Comparison of ENCODE assay signal across 10 cellular contexts in the genomic region with DNA sequence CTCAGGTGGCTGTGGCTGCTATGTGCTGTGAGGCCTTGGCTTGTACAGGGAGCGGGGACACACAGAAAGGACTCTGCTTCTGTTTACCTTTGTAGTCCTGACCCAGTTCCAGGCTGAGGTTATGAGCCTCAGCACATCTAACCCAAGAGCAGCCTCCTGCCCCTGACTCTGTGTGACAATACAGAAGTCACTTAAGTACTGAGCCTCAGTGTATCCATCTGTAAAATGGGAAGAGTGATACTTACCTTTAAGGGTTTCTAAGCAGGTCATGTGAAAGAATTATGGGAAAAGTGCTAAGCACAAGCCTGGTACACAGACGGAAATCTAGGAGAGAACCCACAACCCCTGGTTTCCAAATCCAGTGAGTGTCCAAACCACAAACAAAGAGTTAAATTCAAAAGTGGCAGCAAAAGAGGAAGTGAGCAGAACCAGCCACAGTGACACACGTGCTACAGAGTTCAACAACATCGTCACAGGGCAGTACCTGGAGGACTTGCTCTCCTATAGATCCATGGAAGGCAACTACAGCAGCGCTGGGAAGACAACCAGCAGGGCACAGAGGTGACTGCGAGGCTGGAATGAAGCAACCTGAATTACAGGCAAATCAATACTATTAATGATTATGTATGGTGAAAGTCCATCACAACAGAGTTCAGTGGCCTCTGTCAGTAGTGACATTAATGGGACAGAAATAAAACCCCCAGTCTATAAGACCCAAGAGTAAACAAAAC. TPM values are rescaled to one million over a fixed set of nuclear protein-coding genes. Genes with fewer than 3 reads are reported as not detected.
A peak's percentile ranks its signal among the peaks of the same experiment; 100 is the strongest.
DNase-seq lines count a peak whose midpoint lies in the region; ATAC-seq and TF ChIP-seq lines count a peak whose summit lies in the region.
"Had no signal": no experiment of that assay in that cellular context is flagged by ENCODE, and none has a peak within 500 bp of the region (broad histone marks: within the 10 kb centered on the region; RNA-seq: fewer than 3 reads in every experiment).

No MANE protein-coding gene starts in this region.

- H3K36me3 Mint-ChIP-seq in activated CD4-positive, alpha-beta T cell treated with anti-CD3 and anti-CD28 coated beads, Interleukin-2, amount 10 ng/mL, durations not matched to agents 24 days and 14 days (ENCODE audit: low read depth): peaks cover 31% of the 10 kb centered on the region
- H3K36me3 Mint-ChIP-seq in progenitor cell of endocrine pancreas (ENCODE audit: insufficient read depth): peaks cover 17% of the 10 kb centered on the region

- no peaks in the 10 kb centered on the region for H3K4me1 ChIP-seq in SK-N-SH (ENCODE audit: control insufficient read depth in 1 of 2, insufficient read depth in 2 of 2, low read depth in 1 of 2, low read length in 1 of 2)

- no peaks in the 10 kb centered on the region for H3F3A ChIP-seq in SK-N-SH (replicated peaks; ENCODE audit: insufficient read depth)

- TF ChIP-seq RAD21 in SK-N-SH (IDR thresholded peaks at IDR 0.05; ENCODE audit: low read length): no peak

- intact Hi-C loops in activated CD4-positive, alpha-beta T cell treated with anti-CD3 and anti-CD28 coated beads, Interleukin-2, amount 10 ng/mL, durations not matched to agents 24 days and 14 days (cut with micrococcal nuclease): no loop called here

- no peak overlapping the region for H3K4me3 Mint-ChIP-seq in activated CD4-positive, alpha-beta T cell treated with anti-CD3 and anti-CD28 coated beads, Interleukin-2, amount 10 ng/mL, durations not matched to agents 24 days and 14 days
- no peak overlapping the region for H3K4me3 Mint-ChIP-seq in progenitor cell of endocrine pancreas (ENCODE audit: low read depth)

- H3K27me3 ChIP-seq in SK-N-SH (ENCODE audit: insufficient read depth): no peaks in the 10 kb centered on the region

- no peak overlapping the region for H3K27ac ChIP-seq in SK-N-SH (ENCODE audit: low read depth in 2 of 2, low read length in 1 of 2)
- H3K27ac ChIP-seq: A549 had no signal

- CTCF ChIA-PET in SK-N-SH (lab: Yijun Ruan, JAX): no interaction called here

- peaks cover 46% of the 10 kb centered on the region for H3K79me2 ChIP-seq in SK-N-SH (ENCODE audit: insufficient read depth)

- no peak for TF ChIP-seq EP300 in SK-N-SH (IDR thresholded peaks at IDR 0.05; ENCODE audit: borderline replicate concordance in 1 of 2, low read depth in 1 of 2, low read length in 1 of 2)

- peak overlapping the region; percentile 47 for H3K27ac Mint-ChIP-seq in activated CD4-positive, alpha-beta T cell treated with anti-CD3 and anti-CD28 coated beads, Interleukin-2, amount 10 ng/mL, durations not matched to agents 24 days and 14 days
- H3K27ac Mint-ChIP-seq in progenitor cell of endocrine pancreas: peak overlapping the region; percentile 76

- POLR2A ChIA-PET in SK-N-SH (lab: Yijun Ruan, JAX): no interaction called here

- H3K9me3 ChIP-seq in SK-N-SH: no peaks in the 10 kb centered on the region
- H3K9me3 ChIP-seq: A549 had no signal

- no peak overlapping the region for H3K4me3 ChIP-seq in SK-N-SH (ENCODE audit: low read depth in 2 of 2, low read length in 1 of 2)
- H3K4me3 ChIP-seq: A549 had no signal

- H3K9me2 ChIP-seq in SK-N-SH: no peaks in the 10 kb centered on the region

- H3K36me3 ChIP-seq in SK-N-SH (replicated peaks in 1 of 2; ENCODE audit: control insufficient read depth in 1 of 2, insufficient read depth in 2 of 2, low read length in 1 of 2): peaks cover 25 to 40% of the 10 kb centered on the region in 2 experiments

- DNase-seq in activated CD4-positive, alpha-beta T cell treated with anti-CD3 and anti-CD28 coated beads, Interleukin-2, amount 10 ng/mL, durations not matched to agents 24 days and 14 days: no peak
- no peak for DNase-seq in activated CD4-positive, alpha-beta T cell treated with anti-CD3 and anti-CD28 coated beads, Interleukin-2, amount 50 U/mL, for 4 hours
- DNase-seq in SKM-1 treated with dmso at 0.1 percent for 144 hours (lab: John Stamatoyannopoulos, UW; ENCODE audit: unreplicated experiment): peak; percentile 94
- no peak for DNase-seq in progenitor cell of endocrine pancreas (ENCODE audit: low spot score, unreplicated experiment)
- DNase-seq in retina: no peak
- no peak for DNase-seq in SK-N-SH
- no peak for DNase-seq in cortex of kidney (lab: John Stamatoyannopoulos, UW)
- DNase-seq: activated CD4-positive, alpha-beta T cell treated with anti-CD3 and anti-CD28 coated beads, Interleukin-2, amount 50 U/mL, for 1 hour had no signal

- peaks cover 14% of the 10 kb centered on the region; the same call in 1 of the 2 replicates for H4K20me1 ChIP-seq in SK-N-SH (ENCODE audit: insufficient read depth)

- 94% methylated on average over 5 of the region's 6 CpGs for WGBS in SK-N-SH (ENCODE audit: low lambda C conversion rate)

- peaks cover 31% of the 10 kb centered on the region for H3K4me1 Mint-ChIP-seq in activated CD4-positive, alpha-beta T cell treated with anti-CD3 and anti-CD28 coated beads, Interleukin-2, amount 10 ng/mL, durations not matched to agents 24 days and 14 days
- peaks cover 15% of the 10 kb centered on the region for H3K4me1 Mint-ChIP-seq in progenitor cell of endocrine pancreas (ENCODE audit: low read depth)

- H3K27me3 Mint-ChIP-seq in activated CD4-positive, alpha-beta T cell treated with anti-CD3 and anti-CD28 coated beads, Interleukin-2, amount 10 ng/mL, durations not matched to agents 24 days and 14 days: no peaks in the 10 kb centered on the region
- no peaks in the 10 kb centered on the region for H3K27me3 Mint-ChIP-seq in progenitor cell of endocrine pancreas

- no peak overlapping the region for H3K9ac ChIP-seq in SK-N-SH

- ATAC-seq in HG03095 (IDR thresholded peaks at IDR 0.05; ENCODE audit: unreplicated experiment): peak; percentile 75
- ATAC-seq: A549 had no signal

- no peak overlapping the region for H2AFZ ChIP-seq in SK-N-SH (ENCODE audit: low read depth)

- no peaks in the 10 kb centered on the region for H3K9me3 Mint-ChIP-seq in activated CD4-positive, alpha-beta T cell treated with anti-CD3 and anti-CD28 coated beads, Interleukin-2, amount 10 ng/mL, durations not matched to agents 24 days and 14 days
- H3K9me3 Mint-ChIP-seq in progenitor cell of endocrine pancreas (ENCODE audit: low read depth): no peaks in the 10 kb centered on the region

- no peak overlapping the region for H3K4me2 ChIP-seq in SK-N-SH
- H3K4me2 ChIP-seq: A549 had no signal

- TF ChIP-seq CTCF in progenitor cell of endocrine pancreas (IDR thresholded peaks at IDR 0.05; ENCODE audit: unreplicated experiment): no peak
- no peak for TF ChIP-seq CTCF in SK-N-SH (IDR thresholded peaks at IDR 0.05)

TF ChIP-seq in SK-N-SH, 30 proteins besides CTCF, POLR2A, EP300 and RAD21 (continues in another document):
- no peak for TF ChIP-seq FOSL2 (IDR thresholded peaks at IDR 0.05; ENCODE audit: borderline replicate concordance, low read depth)
- no peak for TF ChIP-seq EZH2phosphoT487 (IDR thresholded peaks at IDR 0.05; ENCODE audit: borderline replicate concordance, low read depth)
- no peak for TF ChIP-seq RFX5 (IDR thresholded peaks at IDR 0.05; ENCODE audit: low read length)
- TF ChIP-seq NRF1 (IDR thresholded peaks at IDR 0.05; ENCODE audit: low read depth, low read length): no peak
- no peak for TF ChIP-seq FOXJ3 (CRISPR knock-in tag; IDR thresholded peaks at IDR 0.05)
- TF ChIP-seq RXRA (IDR thresholded peaks at IDR 0.05; ENCODE audit: borderline replicate concordance, low read depth): no peak
- TF ChIP-seq, protein P1, sequence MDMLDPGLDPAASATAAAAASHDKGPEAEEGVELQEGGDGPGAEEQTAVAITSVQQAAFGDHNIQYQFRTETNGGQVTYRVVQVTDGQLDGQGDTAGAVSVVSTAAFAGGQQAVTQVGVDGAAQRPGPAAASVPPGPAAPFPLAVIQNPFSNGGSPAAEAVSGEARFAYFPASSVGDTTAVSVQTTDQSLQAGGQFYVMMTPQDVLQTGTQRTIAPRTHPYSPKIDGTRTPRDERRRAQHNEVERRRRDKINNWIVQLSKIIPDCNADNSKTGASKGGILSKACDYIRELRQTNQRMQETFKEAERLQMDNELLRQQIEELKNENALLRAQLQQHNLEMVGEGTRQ (IDR thresholded peaks at IDR 0.05; ENCODE audit: borderline replicate concordance, low read depth, low read length): no peak
- no peak for TF ChIP-seq ELF1 (IDR thresholded peaks at IDR 0.05)
- TF ChIP-seq MEF2A (IDR thresholded peaks at IDR 0.05; ENCODE audit: borderline replicate concordance, low read depth): no peak
- no peak for TF ChIP-seq MXI1 (IDR thresholded peaks at IDR 0.05; ENCODE audit: low read depth, low read length)
- TF ChIP-seq, protein P2, sequence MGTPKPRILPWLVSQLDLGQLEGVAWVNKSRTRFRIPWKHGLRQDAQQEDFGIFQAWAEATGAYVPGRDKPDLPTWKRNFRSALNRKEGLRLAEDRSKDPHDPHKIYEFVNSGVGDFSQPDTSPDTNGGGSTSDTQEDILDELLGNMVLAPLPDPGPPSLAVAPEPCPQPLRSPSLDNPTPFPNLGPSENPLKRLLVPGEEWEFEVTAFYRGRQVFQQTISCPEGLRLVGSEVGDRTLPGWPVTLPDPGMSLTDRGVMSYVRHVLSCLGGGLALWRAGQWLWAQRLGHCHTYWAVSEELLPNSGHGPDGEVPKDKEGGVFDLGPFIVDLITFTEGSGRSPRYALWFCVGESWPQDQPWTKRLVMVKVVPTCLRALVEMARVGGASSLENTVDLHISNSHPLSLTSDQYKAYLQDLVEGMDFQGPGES (IDR thresholded peaks at IDR 0.05; ENCODE audit: low read depth, low read length): no peak

RNA-seq across cellular contexts. Expression of a gene that starts 12.5 kb away (rescaled TPM):
- total RNA-seq in activated CD4-positive, alpha-beta T cell treated with anti-CD3 and anti-CD28 coated beads, Interleukin-2, amount 10 ng/mL, durations not matched to agents 24 days and 14 days: 58.3 and 60.1 TPM in 2 replicates
- 49.5 and 52.9 TPM in 2 replicates for total RNA-seq in progenitor cell of endocrine pancreas
- polyA plus RNA-seq in SK-N-SH (2012; rRNA removed): 23.5 and 26.1 TPM in 2 replicates
- 16.8 and 19.2 TPM in 2 replicates for polyA plus RNA-seq in SK-N-SH (2012; cell fraction: cytosol; rRNA removed)
- polyA plus RNA-seq in SK-N-SH (2012; cell fraction: nucleus; rRNA removed): 33.0 and 34.5 TPM in 2 replicates

RNA-seq across cellular contexts. Expression of a gene that starts 37.4 kb away (rescaled TPM):
- 0.24 and 0.65 TPM in 2 replicates for total RNA-seq in activated CD4-positive, alpha-beta T cell treated with anti-CD3 and anti-CD28 coated beads, Interleukin-2, amount 10 ng/mL, durations not matched to agents 24 days and 14 days
- total RNA-seq in progenitor cell of endocrine pancreas: not detected in 2 replicates
- polyA plus RNA-seq in SK-N-SH (2012; rRNA removed): not detected in 2 replicates
- polyA plus RNA-seq in SK-N-SH (2012; cell fraction: cytosol; rRNA removed): not detected in 2 replicates
- not detected in 2 replicates for polyA plus RNA-seq in SK-N-SH (2012; cell fraction: nucleus; rRNA removed)

RNA-seq across cellular contexts. Expression of a gene that starts 39.7 kb away (rescaled TPM):
- 0.07 and 0.09 TPM in 2 replicates for total RNA-seq in activated CD4-positive, alpha-beta T cell treated with anti-CD3 and anti-CD28 coated beads, Interleukin-2, amount 10 ng/mL, durations not matched to agents 24 days and 14 days
- not detected in 2 replicates for total RNA-seq in progenitor cell of endocrine pancreas
- not detected in 2 replicates for polyA plus RNA-seq in SK-N-SH (2012; rRNA removed)
- polyA plus RNA-seq in SK-N-SH (2012; cell fraction: cytosol; rRNA removed): not detected in 2 replicates
- polyA plus RNA-seq in SK-N-SH (2012; cell fraction: nucleus; rRNA removed): not detected in 2 replicates
